In the genomic region with DNA sequence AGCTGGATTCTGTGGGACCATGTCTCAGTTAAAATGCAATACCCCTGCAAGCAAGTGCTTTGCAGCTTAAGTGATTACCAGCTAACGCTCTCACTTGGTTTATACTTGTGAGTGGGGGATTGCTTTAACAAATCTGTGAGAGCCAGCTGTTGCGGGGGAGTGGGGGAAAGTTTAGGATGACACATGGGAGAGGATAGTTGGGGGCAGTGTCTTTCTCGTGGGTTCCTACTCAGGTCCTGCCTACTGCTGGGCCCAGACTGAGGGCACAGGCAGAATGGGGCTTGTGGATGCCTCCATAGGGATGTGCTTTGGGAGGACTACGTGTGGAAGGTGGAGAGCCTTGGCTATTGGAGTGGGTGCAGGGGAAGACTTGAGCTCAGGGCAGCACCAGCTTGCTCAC, we compare ENCODE assay signal across 16 cellular contexts.
A peak's percentile ranks its signal among the peaks of the same experiment; 100 is the strongest.
DNase-seq lines count a peak whose midpoint lies in the region; TF ChIP-seq lines count a peak whose summit lies in the region.
"Had no signal": no experiment of that assay in that cellular context is flagged by ENCODE, and none has a peak within 500 bp of the region (broad histone marks: within the 10 kb centered on the region; RNA-seq: fewer than 3 reads in every experiment).

No MANE protein-coding gene starts in this region.

- no peak for TF ChIP-seq EP300 in esophagus muscularis mucosa (IDR thresholded peaks at IDR 0.05)

- H3K36me3 ChIP-seq in mammary epithelial cell (ENCODE audit: insufficient read depth, low read length) (no peaks in the 10 kb centered on the region), esophagus muscularis mucosa (no peaks in the 10 kb centered on the region), tibial artery (no peaks in the 10 kb centered on the region)

- TF ChIP-seq POLR2A in esophagus muscularis mucosa (IDR thresholded peaks at IDR 0.05; ENCODE audit: low read depth): no peak

- H3K79me2 ChIP-seq in mammary epithelial cell (ENCODE audit: insufficient read depth, low read length): no peaks in the 10 kb centered on the region

- no peak overlapping the region for H2AFZ ChIP-seq in mammary epithelial cell (ENCODE audit: low read depth, low read length)
- H2AFZ ChIP-seq: GM23248, PC-9 had no signal

- dilution Hi-C loops in mammary epithelial cell (cut with HindIII; ENCODE audit: low sequenced_read_pairs): no loop called here

- TF ChIP-seq CTCF in coronary artery (IDR thresholded peaks at IDR 0.05) (no peak), mammary epithelial cell (conservative IDR thresholded peaks at IDR 0.05 in 1 of 2, IDR thresholded peaks at IDR 0.05 in 1 of 2; ENCODE audit: extremely low read depth in 1 of 2, insufficient read depth in 1 of 2, low read depth in 1 of 2, low read length in 2 of 2) (no peak), esophagus muscularis mucosa (IDR thresholded peaks at IDR 0.05) (no peak), tibial artery (IDR thresholded peaks at IDR 0.05) (no peak)

- peaks cover 22% of the 10 kb centered on the region for H3K27me3 ChIP-seq in mammary epithelial cell (ENCODE audit: insufficient read depth, low read length)
- peaks cover 0 to 70% (median 19%) of the 10 kb centered on the region in 4 donors for H3K27me3 ChIP-seq in esophagus muscularis mucosa
- peaks cover 0 to 62% of the 10 kb centered on the region in 2 donors for H3K27me3 ChIP-seq in tibial artery

- no peak overlapping the region for H3K27ac ChIP-seq in coronary artery
- H3K27ac ChIP-seq in mammary epithelial cell (ENCODE audit: insufficient read depth, low read depth, low read length): no peak overlapping the region
- no peak overlapping the region for H3K27ac ChIP-seq in esophagus muscularis mucosa (replicated peaks in 1 of 4)
- H3K27ac ChIP-seq in tibial artery: no peak overlapping the region
- H3K27ac ChIP-seq: 22Rv1, GM23248, PC-9 had no signal

- no TSS peak for BruUV-seq in mammary epithelial cell (replicated peaks; lab: Mats Ljungman, UMichigan)

- DNase-seq in DMS 273 (lab: John Stamatoyannopoulos, UW; ENCODE audit: unreplicated experiment): peak; percentile 22
- DNase-seq in DMS 273 treated with DMSO at 0.1 percent for 48 hours (lab: John Stamatoyannopoulos, UW): no peak
- DNase-seq in coronary artery (ENCODE audit: low spot score): peak; percentile 40
- DNase-seq in posterior vena cava (ENCODE audit: low spot score): peak; percentile 37
- no peak for DNase-seq in mammary epithelial cell
- no peak for DNase-seq in esophagus muscularis mucosa (ENCODE audit: extremely low spot score)
- no peak for DNase-seq in tibial artery
- DNase-seq in NCI-H146 treated with DMSO at 0.1 percent for 48 hours (lab: John Stamatoyannopoulos, UW; ENCODE audit: unreplicated experiment): no peak
- DNase-seq: CD4-positive, CD25-positive, alpha-beta regulatory T cell; DND-41; NCI-H1105 treated with DMSO at 0.1 percent for 48 hours; NCI-H187; NCI-H526 treated with DMSO at 0.1 percent for 48 hours; PC-9 had no signal

- no peaks in the 10 kb centered on the region for H3K9me3 ChIP-seq in mammary epithelial cell (replicated peaks; ENCODE audit: insufficient read depth, low read length)
- H3K9me3 ChIP-seq in esophagus muscularis mucosa: no peaks in the 10 kb centered on the region
- no peaks in the 10 kb centered on the region for H3K9me3 ChIP-seq in tibial artery

- no peak overlapping the region for H3K9ac ChIP-seq in mammary epithelial cell (ENCODE audit: insufficient read depth, low read length)
- H3K9ac ChIP-seq: GM23248 had no signal

- no peaks in the 10 kb centered on the region for H4K20me1 ChIP-seq in mammary epithelial cell (ENCODE audit: insufficient read depth, low read length)

- intact Hi-C loops in posterior vena cava (cut with DNase I) (no loop called here), mammary epithelial cell (cut with micrococcal nuclease) (no loop called here), esophagus muscularis mucosa (cut with DNase I) (no loop called here), tibial artery (cut with DNase I; ENCODE audit: low total_unique reads) (no loop called here)

- in situ Hi-C loops in mammary epithelial cell (cut with MboI; ENCODE audit: low sequenced_read_pairs in 2 of 2): no loop called here

- 62% methylated on average over 4 of the region's 4 CpGs for WGBS in mammary epithelial cell (ENCODE audit: low coverage, missing lambda C conversion rate)
- WGBS in esophagus muscularis mucosa: 68% methylated on average over 4 of the region's 4 CpGs

- CTCF ChIA-PET in mammary epithelial cell (lab: Charles Lee; ENCODE audit: low non-redundant PET): no interaction called here

- no peak overlapping the region for H3K4me2 ChIP-seq in mammary epithelial cell (ENCODE audit: insufficient read depth, low read depth, low read length)
- H3K4me2 ChIP-seq: PC-9 had no signal

- no peak overlapping the region for H3K4me3 ChIP-seq in coronary artery
- no peak overlapping the region for H3K4me3 ChIP-seq in mammary epithelial cell (replicated peaks in 1 of 3; ENCODE audit: insufficient read depth in 1 of 3, low read depth in 2 of 3, low read length in 3 of 3)
- H3K4me3 ChIP-seq in esophagus muscularis mucosa: no peak overlapping the region
- H3K4me3 ChIP-seq in tibial artery: no peak overlapping the region
- H3K4me3 ChIP-seq: GM23248, PC-9 had no signal

- H3K4me1 ChIP-seq in mammary epithelial cell (ENCODE audit: insufficient read depth, low read length): peaks cover 3% of the 10 kb centered on the region
- H3K4me1 ChIP-seq in esophagus muscularis mucosa: peaks cover 5 to 14% (median 13%) of the 10 kb centered on the region in 4 donors
- H3K4me1 ChIP-seq in tibial artery: peaks cover 0 to 18% (median 10%) of the 10 kb centered on the region in 4 donors

Comparison
In these comparisons a context has a peak if more than half of its experiments do, and no peak if none do; other contexts are left out.
1. DNase-seq: peak in DMS 273 (single experiment), coronary artery (single experiment) and posterior vena cava (single experiment); none in DMS 273 treated with DMSO at 0.1 percent for 48 hours (single experiment), mammary epithelial cell (single experiment), esophagus muscularis mucosa (single experiment), tibial artery (0 of 2) and NCI-H146 treated with DMSO at 0.1 percent for 48 hours (single experiment).